11 cellular contexts compared by ENCODE assay signal in the genomic region with DNA sequence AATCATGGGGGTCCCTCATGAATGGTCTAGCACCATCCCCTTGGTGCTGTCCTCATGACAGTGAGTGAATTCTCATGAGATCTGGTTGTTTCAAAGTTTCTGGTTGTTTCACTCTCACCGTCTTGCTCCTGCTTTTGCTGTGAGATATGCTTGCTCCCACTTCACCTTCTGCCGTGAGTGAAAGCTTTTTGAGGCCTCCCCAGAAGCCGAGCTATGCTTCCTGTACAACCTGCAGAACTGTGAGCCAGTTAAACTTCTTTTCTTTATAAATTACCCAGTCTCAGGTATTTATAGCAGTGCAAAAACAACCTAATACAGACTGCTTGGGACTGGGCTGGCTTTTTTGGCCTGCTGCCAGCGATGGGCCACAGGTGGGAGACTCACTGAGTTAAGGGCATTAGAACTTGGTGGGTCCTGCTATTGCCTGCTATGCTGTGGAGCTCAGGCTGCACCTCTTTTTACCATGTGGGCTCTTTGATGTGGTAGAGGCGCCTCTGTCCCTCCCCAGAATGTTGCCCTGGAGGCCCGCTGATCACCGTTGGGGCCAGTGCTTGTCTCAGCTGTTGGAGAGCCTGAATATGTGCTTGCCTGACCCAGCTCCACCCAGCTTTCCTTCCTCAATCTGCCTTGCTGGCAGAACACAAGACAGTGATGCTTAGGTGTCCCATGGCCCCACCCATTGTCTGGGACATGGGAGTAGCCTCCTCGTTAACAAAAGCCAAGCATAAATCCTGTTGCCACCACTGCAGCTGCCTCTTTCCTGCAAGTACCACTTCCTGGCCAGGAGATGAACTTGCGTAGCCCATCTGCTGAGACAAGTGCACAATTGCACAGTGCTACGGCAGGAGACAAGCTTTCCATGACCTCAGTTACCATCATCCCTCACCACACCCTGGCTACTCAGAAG. TPM values are rescaled to one million over a fixed set of nuclear protein-coding genes. Genes with fewer than 3 reads are reported as not detected.
DNase-seq lines count a peak whose midpoint lies in the region; TF ChIP-seq lines count a peak whose summit lies in the region.
"Had no signal": no experiment of that assay in that cellular context is flagged by ENCODE, and none has a peak within 500 bp of the region (broad histone marks: within the 10 kb centered on the region; RNA-seq: fewer than 3 reads in every experiment).

No MANE protein-coding gene starts in this region.

- H2AFZ ChIP-seq in neuronal stem cell (ENCODE audit: low read length) (no peak overlapping the region), smooth muscle cell (ENCODE audit: low read depth) (no peak overlapping the region)

- no peak overlapping the region for H3K4ac ChIP-seq in neuronal stem cell (ENCODE audit: low read length)

- no peak overlapping the region for H2BK12ac ChIP-seq in neuronal stem cell (ENCODE audit: low read length)

- H3K36me3 Mint-ChIP-seq in T-helper 2 cell treated with Interferon-gamma antibody and Interleukin-4, amounts not matched to agents 5 μg/mL and 100 μg/mL, for 36 hours (ENCODE audit: low read depth): peaks cover 59% of the 10 kb centered on the region
- peaks cover 73% of the 10 kb centered on the region for H3K36me3 Mint-ChIP-seq in activated naive CD4-positive, alpha-beta T cell treated with anti-CD3 and anti-CD28 coated beads, Interleukin-2, amount 10 ng/mL, durations not matched to agents 7 days and 5 days
- H3K36me3 Mint-ChIP-seq in glutamatergic neuron (ENCODE audit: unreplicated experiment): peaks cover 10% of the 10 kb centered on the region

- H2BK120ac ChIP-seq in neuronal stem cell (ENCODE audit: low read depth, low read length): no peak overlapping the region

- CTCF ChIA-PET in activated naive CD4-positive, alpha-beta T cell treated with anti-CD3 and anti-CD28 coated beads, Interleukin-2, amount 10 ng/mL, durations not matched to agents 7 days and 5 days (lab: Charles Lee): interaction anchor here (0.9 to 1.2 kb wide), 4 partner anchors 15 to 47 kb away, joined by 3 to 6 read pairs (median 4); a partner anchor contains a TSS

- H2BK5ac ChIP-seq in neuronal stem cell (ENCODE audit: low read length): no peak overlapping the region

- peaks cover 3% of the 10 kb centered on the region for H3K79me1 ChIP-seq in neuronal stem cell (ENCODE audit: low read depth, low read length)

- H3K18ac ChIP-seq in neuronal stem cell (ENCODE audit: low read length): no peak overlapping the region

- peak overlapping the region; percentile 2 for H3K9ac ChIP-seq in neuronal stem cell (ENCODE audit: low read depth, low read length, poor library complexity)
- H3K9ac ChIP-seq in smooth muscle cell (ENCODE audit: low read depth): no peak overlapping the region

- no peak overlapping the region for H3K14ac ChIP-seq in neuronal stem cell (ENCODE audit: low read length)

- TF ChIP-seq CTCF in glutamatergic neuron (IDR thresholded peaks at IDR 0.05; ENCODE audit: partially characterized antibody, unreplicated experiment): no peak
- TF ChIP-seq CTCF in smooth muscle cell (IDR thresholded peaks at IDR 0.05; ENCODE audit: borderline replicate concordance, insufficient read depth, poor library complexity, severe bottlenecking): no peak

- peak overlapping the region; percentile 75 for H3K27ac ChIP-seq in KOPT-K1 (ENCODE audit: low read depth, low read length, poor library complexity, severe bottlenecking)
- H3K27ac ChIP-seq in neuronal stem cell (replicated peaks; ENCODE audit: low read length): no peak overlapping the region
- no peak overlapping the region for H3K27ac ChIP-seq in smooth muscle cell (ENCODE audit: low read depth)

- peak overlapping the region; percentile 64 for H3K4me3 Mint-ChIP-seq in T-helper 2 cell treated with Interferon-gamma antibody and Interleukin-4, amounts not matched to agents 5 μg/mL and 100 μg/mL, for 36 hours
- H3K4me3 Mint-ChIP-seq in activated naive CD4-positive, alpha-beta T cell treated with anti-CD3 and anti-CD28 coated beads, Interleukin-2, amount 10 ng/mL, durations not matched to agents 7 days and 5 days: peak overlapping the region; percentile 57
- H3K4me3 Mint-ChIP-seq in glutamatergic neuron (ENCODE audit: unreplicated experiment): no peak overlapping the region

- no peak overlapping the region for H4K8ac ChIP-seq in neuronal stem cell (ENCODE audit: low read depth, low read length)

- H3K4me1 ChIP-seq in neuronal stem cell (ENCODE audit: control insufficient read depth in 2 of 2, insufficient read depth in 1 of 2, low read depth in 1 of 2, low read length in 2 of 2): no peaks in the 10 kb centered on the region
- no peaks in the 10 kb centered on the region for H3K4me1 ChIP-seq in smooth muscle cell (ENCODE audit: low read depth)

- H4K91ac ChIP-seq in neuronal stem cell (ENCODE audit: low read depth, low read length, poor library complexity): no peak overlapping the region

- H3K9me3 ChIP-seq in KOPT-K1 (ENCODE audit: insufficient read depth, low read length, poor library complexity, severe bottlenecking) (no peaks in the 10 kb centered on the region), neuronal stem cell (replicated peaks in 1 of 2; ENCODE audit: control insufficient read depth in 2 of 2, insufficient read depth in 1 of 2, low read depth in 1 of 2, low read length in 2 of 2) (peaks cover 7 to 8% of the 10 kb centered on the region in 2 donors), smooth muscle cell (replicated peaks; ENCODE audit: low read depth) (no peaks in the 10 kb centered on the region)
- H3K9me3 ChIP-seq: MG63 had no signal

- no peaks in the 10 kb centered on the region for H3K9me3 Mint-ChIP-seq in T-helper 2 cell treated with Interferon-gamma antibody and Interleukin-4, amounts not matched to agents 5 μg/mL and 100 μg/mL, for 36 hours
- H3K9me3 Mint-ChIP-seq in activated naive CD4-positive, alpha-beta T cell treated with anti-CD3 and anti-CD28 coated beads, Interleukin-2, amount 10 ng/mL, durations not matched to agents 7 days and 5 days: no peaks in the 10 kb centered on the region
- H3K9me3 Mint-ChIP-seq in glutamatergic neuron (ENCODE audit: unreplicated experiment): peaks cover 2% of the 10 kb centered on the region

- H3K27me3 ChIP-seq in neuronal stem cell (ENCODE audit: control insufficient read depth in 3 of 3, insufficient read depth in 3 of 3, low read depth in 1 of 3, low read length in 3 of 3): no peaks in the 10 kb centered on the region
- no peaks in the 10 kb centered on the region for H3K27me3 ChIP-seq in smooth muscle cell (ENCODE audit: low read depth)
- H3K27me3 ChIP-seq: MG63 had no signal

- H3K23ac ChIP-seq in neuronal stem cell (ENCODE audit: low read depth, low read length, poor library complexity): no peak overlapping the region

- no peaks in the 10 kb centered on the region for H3K79me2 ChIP-seq in smooth muscle cell (ENCODE audit: low read depth)

- peaks cover 65% of the 10 kb centered on the region for H3K4me1 Mint-ChIP-seq in T-helper 2 cell treated with Interferon-gamma antibody and Interleukin-4, amounts not matched to agents 5 μg/mL and 100 μg/mL, for 36 hours (ENCODE audit: low read depth)
- H3K4me1 Mint-ChIP-seq in activated naive CD4-positive, alpha-beta T cell treated with anti-CD3 and anti-CD28 coated beads, Interleukin-2, amount 10 ng/mL, durations not matched to agents 7 days and 5 days: peaks cover 68% of the 10 kb centered on the region
- no peaks in the 10 kb centered on the region for H3K4me1 Mint-ChIP-seq in glutamatergic neuron (ENCODE audit: low read depth, unreplicated experiment)

- H3K36me3 ChIP-seq in KOPT-K1 (ENCODE audit: insufficient read depth, low read length): peaks cover 50% of the 10 kb centered on the region
- peaks cover 20 to 87% of the 10 kb centered on the region in 2 donors for H3K36me3 ChIP-seq in neuronal stem cell (replicated peaks in 1 of 2; ENCODE audit: control insufficient read depth in 2 of 2, insufficient read depth in 2 of 2, low read length in 2 of 2)
- peaks cover 9% of the 10 kb centered on the region for H3K36me3 ChIP-seq in smooth muscle cell (ENCODE audit: low read depth)

- H2BK15ac ChIP-seq in neuronal stem cell (ENCODE audit: low read length): no peak overlapping the region

- peak; percentile 59 for DNase-seq in T-helper 2 cell treated with Interferon-gamma antibody and Interleukin-4, amounts not matched to agents 5 μg/mL and 100 μg/mL, for 36 hours (ENCODE audit: low spot score)
- peak; percentile 70 for DNase-seq in activated naive CD4-positive, alpha-beta T cell treated with anti-CD3 and anti-CD28 coated beads, Interleukin-2, amount 10 ng/mL, durations not matched to agents 7 days and 5 days
- DNase-seq in neuronal stem cell (ENCODE audit: low spot score): no peak
- DNase-seq in NOMO-1 treated with dmso at 0.1 percent for 144 hours (lab: John Stamatoyannopoulos, UW; ENCODE audit: unreplicated experiment): no peak
- DNase-seq in HuH-7.5 (ENCODE audit: low spot score): no peak
- no peak for DNase-seq in glutamatergic neuron
- no peak for DNase-seq in smooth muscle cell (lab: John Stamatoyannopoulos, UW; ENCODE audit: unreplicated experiment)
- DNase-seq: MG63, NCI-H345, RPMI8226 had no signal

- no CpG with 5 or more reads among the region's 10 CpGs for WGBS in neuronal stem cell (ENCODE audit: extremely low coverage in 2 of 2, insufficient read length in 2 of 2, insufficient replicate concordance in 1 of 2), 2 donors
- 87% methylated on average over 10 of the region's 10 CpGs for WGBS in smooth muscle cell (ENCODE audit: low lambda C conversion rate)

- H3K27ac Mint-ChIP-seq in T-helper 2 cell treated with Interferon-gamma antibody and Interleukin-4, amounts not matched to agents 5 μg/mL and 100 μg/mL, for 36 hours: peak overlapping the region; percentile 93
- peak overlapping the region; percentile 94 for H3K27ac Mint-ChIP-seq in activated naive CD4-positive, alpha-beta T cell treated with anti-CD3 and anti-CD28 coated beads, Interleukin-2, amount 10 ng/mL, durations not matched to agents 7 days and 5 days
- no peak overlapping the region for H3K27ac Mint-ChIP-seq in glutamatergic neuron (ENCODE audit: unreplicated experiment)

- peaks cover 33% of the 10 kb centered on the region for H4K20me1 ChIP-seq in smooth muscle cell (ENCODE audit: low read depth)

- H2AK5ac ChIP-seq in neuronal stem cell (ENCODE audit: low read depth, low read length): no peak overlapping the region

- H3K4me3 ChIP-seq in neuronal stem cell (ENCODE audit: low read length in 2 of 2) (peak overlapping the region in 1 of 2 donors; percentile 26), smooth muscle cell (no peak overlapping the region)
- H3K4me3 ChIP-seq: MG63 had no signal

- H3F3A ChIP-seq in smooth muscle cell (ENCODE audit: low read depth): no peaks in the 10 kb centered on the region

- H3K4me2 ChIP-seq in neuronal stem cell (ENCODE audit: insufficient read depth, low read length, poor library complexity, severe bottlenecking): no peak overlapping the region
- H3K4me2 ChIP-seq in smooth muscle cell: no peak overlapping the region

- H3K27me3 Mint-ChIP-seq in T-helper 2 cell treated with Interferon-gamma antibody and Interleukin-4, amounts not matched to agents 5 μg/mL and 100 μg/mL, for 36 hours (ENCODE audit: low read depth): no peaks in the 10 kb centered on the region
- no peaks in the 10 kb centered on the region for H3K27me3 Mint-ChIP-seq in activated naive CD4-positive, alpha-beta T cell treated with anti-CD3 and anti-CD28 coated beads, Interleukin-2, amount 10 ng/mL, durations not matched to agents 7 days and 5 days
- H3K27me3 Mint-ChIP-seq in glutamatergic neuron (ENCODE audit: unreplicated experiment): no peaks in the 10 kb centered on the region

RNA-seq across cellular contexts. Expression of a gene that starts 47.1 kb away (rescaled TPM):
- 14.0 TPM for polyA plus RNA-seq in neuronal stem cell (2013, experiment 1 of 2)
- 13.5 TPM for polyA plus RNA-seq in neuronal stem cell (2013, experiment 2 of 2)
- total RNA-seq in glutamatergic neuron (ENCODE audit: unreplicated experiment): 105 TPM
- 64.5 and 77.4 TPM in 2 replicates for total RNA-seq in smooth muscle cell
- 43.9 and 44.7 TPM in 2 replicates for polyA plus RNA-seq in smooth muscle cell

Comparison
In these comparisons a context has a peak if more than half of its experiments do, and no peak if none do; other contexts are left out.
1. DNase-seq: peak in T-helper 2 cell treated with Interferon-gamma antibody and Interleukin-4, amounts not matched to agents 5 μg/mL and 100 μg/mL, for 36 hours (single experiment) and activated naive CD4-positive, alpha-beta T cell treated with anti-CD3 and anti-CD28 coated beads, Interleukin-2, amount 10 ng/mL, durations not matched to agents 7 days and 5 days (single experiment); none in neuronal stem cell (single experiment), NOMO-1 treated with dmso at 0.1 percent for 144 hours (single experiment), HuH-7.5 (single experiment), glutamatergic neuron (single experiment) and smooth muscle cell (single experiment).